Comparison of ENCODE assay signal across 1 cellular context in the genomic region with DNA sequence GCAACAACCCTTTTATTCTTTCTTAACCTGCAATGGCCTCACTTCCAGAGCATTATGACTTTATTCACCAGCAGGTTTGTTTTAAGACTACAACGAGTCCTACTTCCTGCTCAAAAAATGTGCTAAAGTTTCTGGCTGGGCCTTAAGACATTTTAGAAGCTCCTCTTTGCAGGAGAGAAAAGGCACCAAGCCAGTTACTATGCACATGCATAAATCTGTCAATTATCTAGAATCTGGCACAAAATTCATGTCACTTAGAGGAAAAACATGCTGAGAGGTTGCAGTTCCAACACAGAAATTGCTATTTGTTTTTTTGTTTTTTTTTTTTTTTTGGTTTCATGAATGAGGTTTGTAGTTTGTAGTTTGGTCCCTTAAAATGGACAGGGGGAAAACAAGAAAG.
TF ChIP-seq lines count a peak whose summit lies in the region.

No MANE protein-coding gene starts in this region.

TF ChIP-seq in WTC11, 78 proteins besides CTCF, POLR2A, EP300 and RAD21 (continued from another document):
- TF ChIP-seq IRF2 (CRISPR knock-in tag; IDR thresholded peaks at IDR 0.05; ENCODE audit: borderline replicate concordance, low read depth) (no peak), ZNF263 (CRISPR knock-in tag; IDR thresholded peaks at IDR 0.05; ENCODE audit: low read depth) (no peak), FOXK1 (CRISPR knock-in tag; IDR thresholded peaks at IDR 0.05) (no peak), ZNF396 (CRISPR knock-in tag; IDR thresholded peaks at IDR 0.05; ENCODE audit: borderline replicate concordance) (no peak), JAZF1 (CRISPR knock-in tag; IDR thresholded peaks at IDR 0.05) (no peak)
